8 cellular contexts compared by ENCODE assay signal in genomic region chr7:99501236-99501635, GRCh38. TPM values are rescaled to one million over a fixed set of nuclear protein-coding genes. Genes with fewer than 3 reads are reported as not detected.
DNase-seq lines count a peak whose midpoint lies in the region; ATAC-seq and TF ChIP-seq lines count a peak whose summit lies in the region.
"Not testable (repeated sequence)": the region's sequence is repeated elsewhere in the genome, so short reads cannot be mapped to it uniquely, and the experiment has no call there.

No MANE protein-coding gene starts in this region.

- H3F3A ChIP-seq in neural cell (ENCODE audit: insufficient read depth, low read length, poor library complexity, severe bottlenecking), result not testable (repeated sequence)

- CTCF ChIA-PET in Caco-2 (lab: Charles Lee), result not testable (repeated sequence)
- CTCF ChIA-PET in activated CD8-positive, alpha-beta memory T cell treated with anti-CD3 and anti-CD28 coated beads, Interleukin-2, amount 10 ng/mL, durations not matched to agents 7 days and 5 days (lab: Charles Lee), result interaction anchor here (1.2 to 1.3 kb wide), 3 partner anchors 12 to 79 kb away, joined by 3 read pairs; no protein-coding TSS in a partner anchor

- peak overlapping the region; percentile 97 for H3K27ac Mint-ChIP-seq in Caco-2 (ENCODE audit: unreplicated experiment)
- peak overlapping the region in 2 of 3 donors; percentile 59 to 69 for H3K27ac Mint-ChIP-seq in IgD-negative memory B cell
- peak overlapping the region; percentile 100 for H3K27ac Mint-ChIP-seq in activated CD8-positive, alpha-beta memory T cell treated with anti-CD3 and anti-CD28 coated beads, Interleukin-2, amount 10 ng/mL, durations not matched to agents 7 days and 5 days

- TF ChIP-seq POLR2A in breast epithelium (IDR thresholded peaks at IDR 0.05); transverse colon (IDR thresholded peaks at IDR 0.05): not testable (repeated sequence)

- 90% methylated on average over 12 of the region's 12 CpGs for WGBS in right cardiac atrium
- 94 to 95% methylated on average over 8 to 12 of the region's 12 CpGs for WGBS in transverse colon (ENCODE audit: low coverage in 1 of 2), 2 donors

- H3K27me3 Mint-ChIP-seq in Caco-2 (ENCODE audit: insufficient read depth, unreplicated experiment); IgD-negative memory B cell; activated CD8-positive, alpha-beta memory T cell treated with anti-CD3 and anti-CD28 coated beads, Interleukin-2, amount 10 ng/mL, durations not matched to agents 7 days and 5 days: not testable (repeated sequence)

- H3K9me2 ChIP-seq in neural cell (ENCODE audit: insufficient read depth, low read length), result not testable (repeated sequence)

- H3K9ac ChIP-seq in neural cell (ENCODE audit: low read length), result not testable (repeated sequence)

- H3K36me3 ChIP-seq in Caco-2 (ENCODE audit: control insufficient read depth, insufficient read depth, low read length); breast epithelium; neural cell (ENCODE audit: insufficient read depth, low read length); transverse colon: not testable (repeated sequence)

- H3K27ac ChIP-seq in breast epithelium; neural cell (ENCODE audit: low read length): not testable (repeated sequence)
- H3K27ac ChIP-seq in right cardiac atrium (ENCODE audit: low read length) (peak overlapping the region; percentile 14), transverse colon (peak overlapping the region in 3 of 4 donors; percentile 96 to 98 (median 97))

- ATAC-seq in activated CD8-positive, alpha-beta memory T cell treated with anti-CD3 and anti-CD28 coated beads, Interleukin-2, amount 10 ng/mL, durations not matched to agents 7 days and 5 days; right cardiac atrium: not testable (repeated sequence)

- H3K4me1 ChIP-seq in Caco-2; right cardiac atrium (ENCODE audit: control insufficient read depth, insufficient read depth, low read length): not testable (repeated sequence)
- H3K4me1 ChIP-seq in breast epithelium, result peaks cover 0 to 19% of the 10 kb centered on the region in 2 donors
- H3K4me1 ChIP-seq in transverse colon, result peaks cover 5 to 40% (median 35%) of the 10 kb centered on the region in 4 donors

- H2AFZ ChIP-seq in neural cell (ENCODE audit: low read depth, low read length), result not testable (repeated sequence)

- peaks cover 43% of the 10 kb centered on the region for H3K79me2 ChIP-seq in neural cell (replicated peaks; ENCODE audit: insufficient read depth, low read length)

- POLR2A ChIA-PET in Caco-2 (lab: Charles Lee), result interaction anchor here (0.6 to 1.7 kb wide), 3 partner anchors 62 to 1465 kb away, joined by 4 to 8 read pairs (median 4); partner anchors contain the start of genes BUD31, CPSF4 and PDAP1

- not testable (repeated sequence) for H3K9me3 Mint-ChIP-seq in Caco-2 (ENCODE audit: unreplicated experiment); IgD-negative memory B cell; activated CD8-positive, alpha-beta memory T cell treated with anti-CD3 and anti-CD28 coated beads, Interleukin-2, amount 10 ng/mL, durations not matched to agents 7 days and 5 days (ENCODE audit: low read depth)

- not testable (repeated sequence) for H3K4me2 ChIP-seq in neural cell (ENCODE audit: low read length)

- not testable (repeated sequence) for H3K27me3 ChIP-seq in Caco-2 (replicated peaks; ENCODE audit: control insufficient read depth, insufficient read depth, low read length); breast epithelium; right cardiac atrium (ENCODE audit: control insufficient read depth, insufficient read depth); neural cell (ENCODE audit: insufficient read depth, low read depth, low read length); transverse colon

- not testable (repeated sequence) for TF ChIP-seq EP300 in neural cell (conservative IDR thresholded peaks at IDR 0.05; ENCODE audit: poor library complexity, severe bottlenecking); transverse colon (IDR thresholded peaks at IDR 0.05; ENCODE audit: low read depth)

- intact Hi-C loops in Caco-2 (cut with micrococcal nuclease; ENCODE audit: unreplicated experiment) (loop anchor here (10.0 kb wide), 1 partner anchor 194 kb away; no protein-coding TSS in a partner anchor), right cardiac atrium (cut with DNase I) (loop anchor here in 1 of 4 donors (10.0 kb wide), 1 partner anchor 54 kb away; the partner anchor contains the start of genes FAM200A and ZNF655)
- intact Hi-C loops in breast epithelium (cut with DNase I; ENCODE audit: low total_unique reads); transverse colon (cut with DNase I; ENCODE audit: low total_unique reads): not testable (repeated sequence)

- peaks cover 36% of the 10 kb centered on the region for H3K36me3 Mint-ChIP-seq in Caco-2 (ENCODE audit: insufficient read depth, unreplicated experiment)
- not testable (repeated sequence) for H3K36me3 Mint-ChIP-seq in IgD-negative memory B cell
- H3K36me3 Mint-ChIP-seq in activated CD8-positive, alpha-beta memory T cell treated with anti-CD3 and anti-CD28 coated beads, Interleukin-2, amount 10 ng/mL, durations not matched to agents 7 days and 5 days, result peaks cover 33% of the 10 kb centered on the region

- TF ChIP-seq CTCF in Caco-2 (IDR thresholded peaks at IDR 0.05; ENCODE audit: insufficient read depth in 1 of 2, low read depth in 1 of 2, low read length in 1 of 2, severe bottlenecking in 1 of 2, unreplicated experiment in 1 of 2); breast epithelium (IDR thresholded peaks at IDR 0.05); neural cell (IDR thresholded peaks at IDR 0.05; ENCODE audit: poor library complexity, severe bottlenecking); transverse colon (IDR thresholded peaks at IDR 0.05): not testable (repeated sequence)

- not testable (repeated sequence) for H3K9me3 ChIP-seq in Caco-2; breast epithelium; right cardiac atrium (ENCODE audit: control insufficient read depth, low read length); neural cell (ENCODE audit: low read length); transverse colon

- not testable (repeated sequence) for TF ChIP-seq RAD21 in neural cell (conservative IDR thresholded peaks at IDR 0.05)

- TSS peak; percentile 6 for BruUV-seq in Caco-2 (replicated peaks; lab: Mats Ljungman, UMichigan)

- H3K4me3 Mint-ChIP-seq in Caco-2 (ENCODE audit: unreplicated experiment) (peak overlapping the region; percentile 92), IgD-negative memory B cell (peak overlapping the region; percentile 77 to 100 (median 96))
- peak overlapping the region; percentile 90 for H3K4me3 Mint-ChIP-seq in activated CD8-positive, alpha-beta memory T cell treated with anti-CD3 and anti-CD28 coated beads, Interleukin-2, amount 10 ng/mL, durations not matched to agents 7 days and 5 days

- DNase-seq in Caco-2 (peak in 1 of 2 experiments; percentile 22), RPMI7951 (ENCODE audit: low read depth) (peak; percentile 14)
- DNase-seq in activated CD8-positive, alpha-beta memory T cell treated with anti-CD3 and anti-CD28 coated beads, Interleukin-2, amount 10 ng/mL, durations not matched to agents 7 days and 5 days; breast epithelium (ENCODE audit: low spot score in 2 of 2); right cardiac atrium; transverse colon: not testable (repeated sequence)

- H3K4me1 Mint-ChIP-seq in Caco-2 (ENCODE audit: low read depth, unreplicated experiment) (peaks cover 15% of the 10 kb centered on the region), IgD-negative memory B cell (peaks cover 27 to 31% (median 31%) of the 10 kb centered on the region in 3 donors)
- peaks cover 30% of the 10 kb centered on the region for H3K4me1 Mint-ChIP-seq in activated CD8-positive, alpha-beta memory T cell treated with anti-CD3 and anti-CD28 coated beads, Interleukin-2, amount 10 ng/mL, durations not matched to agents 7 days and 5 days

- H4K20me1 ChIP-seq in neural cell (ENCODE audit: insufficient read depth), result not testable (repeated sequence)

- in situ Hi-C loops in transverse colon (cut with MboI; ENCODE audit: low pct_ligation_motif_present in 1 of 4, low pct_unique_long_range_greater_than_20kb in 1 of 4, low sequenced_read_pairs in 3 of 4), result loop anchor here in 1 of 4 donors (10.0 kb wide), 1 partner anchor 54 kb away; the partner anchor contains the start of genes FAM200A and ZNF655

- not testable (repeated sequence) for H3K4me3 ChIP-seq in Caco-2 (ENCODE audit: low read depth, low read length); right cardiac atrium (ENCODE audit: low read length); transverse colon
- H3K4me3 ChIP-seq in breast epithelium (peak overlapping the region in 2 of 3 donors; percentile 87 to 98), neural cell (ENCODE audit: low read length) (peak overlapping the region; percentile 93)

RNA-seq across cellular contexts. Expression of gene ZNF394, which starts 1.2 kb away (rescaled TPM):
- total RNA-seq in Caco-2 (2022) (29.6 and 31.8 TPM in 2 replicates), breast epithelium (10 to 100 TPM; 42.2 to 58.7 (median 58.3) TPM), right cardiac atrium (10 to 100 TPM; 17.1 to 20.5 (median 19.7) TPM), transverse colon (10 to 100 TPM; 24.5 to 48.7 (median 38.5) TPM)
- polyA plus RNA-seq in IgD-negative memory B cell (53.3 TPM), right cardiac atrium (16.7 TPM), neural cell (9.5 and 11.2 TPM in 2 replicates)
- 15.9 and 19.2 TPM in 2 replicates for total RNA-seq in RPMI7951 (2014; rRNA removed; shearing (Covaris generic))
- total RNA-seq in activated CD8-positive, alpha-beta memory T cell treated with anti-CD3 and anti-CD28 coated beads, Interleukin-2, amount 10 ng/mL, durations not matched to agents 7 days and 5 days, result 10 to 100 TPM; 50.5 to 58.5 TPM
- 39.8 and 47.5 TPM in 2 replicates for polyA minus RNA-seq in neural cell

RNA-seq across cellular contexts. Expression of gene ZKSCAN5, which starts 3.2 kb away (rescaled TPM):
- total RNA-seq in Caco-2 (2022) (12.4 and 13.3 TPM in 2 replicates), breast epithelium (10 to 100 TPM in 1 of 3 donors, 1 to 10 TPM in 2; 7.5 to 11.0 (median 8.0) TPM), right cardiac atrium (1 to 10 TPM; 6.1 to 7.1 (median 6.3) TPM), transverse colon (1 to 10 TPM; 4.5 to 8.7 (median 5.9) TPM)
- polyA plus RNA-seq in IgD-negative memory B cell (5.4 TPM), right cardiac atrium (3.0 TPM), neural cell (18.6 and 21.8 TPM in 2 replicates)
- 12.7 and 15.4 TPM in 2 replicates for total RNA-seq in RPMI7951 (2014; rRNA removed; shearing (Covaris generic))
- 10 to 100 TPM; 13.2 to 13.6 TPM for total RNA-seq in activated CD8-positive, alpha-beta memory T cell treated with anti-CD3 and anti-CD28 coated beads, Interleukin-2, amount 10 ng/mL, durations not matched to agents 7 days and 5 days
- polyA minus RNA-seq in neural cell, result 40.7 and 42.4 TPM in 2 replicates

RNA-seq across cellular contexts. Expression of gene ZNF789, which starts 28.5 kb away (rescaled TPM):
- total RNA-seq in Caco-2 (2022), result 30.1 and 32.3 TPM in 2 replicates
- polyA plus RNA-seq in IgD-negative memory B cell, result 4.4 TPM
- total RNA-seq in RPMI7951 (2014; rRNA removed; shearing (Covaris generic)), result 7.2 and 7.7 TPM in 2 replicates
- 10 to 100 TPM; 21.5 to 30.1 TPM for total RNA-seq in activated CD8-positive, alpha-beta memory T cell treated with anti-CD3 and anti-CD28 coated beads, Interleukin-2, amount 10 ng/mL, durations not matched to agents 7 days and 5 days
- 10 to 100 TPM in 1 of 3 donors, 1 to 10 TPM in 2; 4.6 to 12.3 (median 8.5) TPM for total RNA-seq in breast epithelium
- 1 to 10 TPM; 3.5 to 6.4 (median 3.8) TPM for total RNA-seq in right cardiac atrium
- polyA plus RNA-seq in right cardiac atrium, result 2.9 TPM
- 49.9 and 59.8 TPM in 2 replicates for polyA plus RNA-seq in neural cell
- 37.5 and 38.3 TPM in 2 replicates for polyA minus RNA-seq in neural cell
- 10 to 100 TPM; 17.2 to 30.7 (median 20.1) TPM for total RNA-seq in transverse colon

RNA-seq across cellular contexts. Expression of gene ATP5MF, which starts 35.3 kb away (rescaled TPM):
- 554 and 595 TPM in 2 replicates for total RNA-seq in Caco-2 (2022)
- 453 TPM for polyA plus RNA-seq in IgD-negative memory B cell
- 2,749 and 4,266 TPM in 2 replicates for total RNA-seq in RPMI7951 (2014; rRNA removed; shearing (Covaris generic))
- 100 to 1,000 TPM; 388 to 467 TPM for total RNA-seq in activated CD8-positive, alpha-beta memory T cell treated with anti-CD3 and anti-CD28 coated beads, Interleukin-2, amount 10 ng/mL, durations not matched to agents 7 days and 5 days
- 100 to 1,000 TPM; 741 to 814 (median 754) TPM for total RNA-seq in breast epithelium
- total RNA-seq in right cardiac atrium, result 100 to 1,000 TPM; 525 to 746 (median 627) TPM
- polyA plus RNA-seq in right cardiac atrium, result 3,968 TPM
- 1,790 and 1,998 TPM in 2 replicates for polyA plus RNA-seq in neural cell
- polyA minus RNA-seq in neural cell, result 334 and 602 TPM in 2 replicates
- total RNA-seq in transverse colon, result 1,000 to 10,000 TPM in 1 of 4 donors, 100 to 1,000 TPM in 2, 10 to 100 TPM in 1; 61.3 to 1,017 (median 295) TPM

RNA-seq across cellular contexts. Expression of gene FAM200A, which starts 50.7 kb away (rescaled TPM):
- total RNA-seq in Caco-2 (2022) (5.2 TPM in 2 replicates), breast epithelium (10 to 100 TPM in 1 of 3 donors, 1 to 10 TPM in 2; 2.6 to 10.2 (median 5.6) TPM), right cardiac atrium (1 to 10 TPM; 4.7 to 6.1 (median 5.5) TPM), transverse colon (1 to 10 TPM in 2 of 4 donors, under 1 TPM in 1, not detected in 1; 0.40 to 4.2 (median 4.1) TPM)
- polyA plus RNA-seq in IgD-negative memory B cell (4.5 TPM), right cardiac atrium (6.7 TPM), neural cell (21.7 and 24.0 TPM in 2 replicates)
- total RNA-seq in RPMI7951 (2014; rRNA removed; shearing (Covaris generic)), result 9.5 and 10.8 TPM in 2 replicates
- 1 to 10 TPM; 5.1 to 5.2 TPM for total RNA-seq in activated CD8-positive, alpha-beta memory T cell treated with anti-CD3 and anti-CD28 coated beads, Interleukin-2, amount 10 ng/mL, durations not matched to agents 7 days and 5 days
- polyA minus RNA-seq in neural cell, result 29.2 and 30.3 TPM in 2 replicates
